In genomic region chr3:57692404-57693191, GRCh38 we compare ENCODE assay signal across 8 cellular contexts. TPM values are rescaled to one million over a fixed set of nuclear protein-coding genes. Genes with fewer than 3 reads are reported as not detected.
DNase-seq lines count a peak whose midpoint lies in the region; ATAC-seq and TF ChIP-seq lines count a peak whose summit lies in the region.

DENND6A (minus strand) TSS chr3:57693077; CDS start chr3:57693018, 59 bp downstream.

- H3K27ac ChIP-seq in BLaER1 (peak within 1 kb of the TSS; percentile 96), coronary artery (peak within 1 kb of the TSS; percentile 99 to 100)

- peaks cover 42% of the 10 kb centered on the region for H3K4me1 ChIP-seq in BLaER1

- H3K4me3 ChIP-seq in BLaER1 (peak within 1 kb of the TSS; percentile 96), coronary artery (peak within 1 kb of the TSS; percentile 99)

- no peaks in the 10 kb centered on the region for H3K9me3 ChIP-seq in BLaER1

- peak within 1 kb of the TSS; percentile 87 for H3K4me3 Mint-ChIP-seq in activated CD4-positive, alpha-beta T cell treated with anti-CD3 and anti-CD28 coated beads, Interleukin-2, amount 10 ng/mL, durations not matched to agents 24 days and 14 days

- H3K4me1 Mint-ChIP-seq in activated CD4-positive, alpha-beta T cell treated with anti-CD3 and anti-CD28 coated beads, Interleukin-2, amount 10 ng/mL, durations not matched to agents 24 days and 14 days: peaks cover 22% of the 10 kb centered on the region

- no peaks in the 10 kb centered on the region for H3K27me3 ChIP-seq in BLaER1

- no peaks in the 10 kb centered on the region for H3K27me3 Mint-ChIP-seq in activated CD4-positive, alpha-beta T cell treated with anti-CD3 and anti-CD28 coated beads, Interleukin-2, amount 10 ng/mL, durations not matched to agents 24 days and 14 days

- H3K9ac ChIP-seq in BLaER1: peak within 1 kb of the TSS; percentile 95

- intact Hi-C loops in activated CD4-positive, alpha-beta T cell treated with anti-CD3 and anti-CD28 coated beads, Interleukin-2, amount 10 ng/mL, durations not matched to agents 24 days and 14 days (cut with micrococcal nuclease): loop anchor here (1.0 to 5.0 kb wide), 6 partner anchors 22 to 1010 kb away; partner anchors contain the start of genes APPL1, ARF4, PDE12 and TASOR

- peak; percentile 73 for ATAC-seq in HG03457 (IDR thresholded peaks at IDR 0.05; ENCODE audit: unreplicated experiment)

- H3K27ac Mint-ChIP-seq in activated CD4-positive, alpha-beta T cell treated with anti-CD3 and anti-CD28 coated beads, Interleukin-2, amount 10 ng/mL, durations not matched to agents 24 days and 14 days: peak within 1 kb of the TSS; percentile 96

- peaks cover 21% of the 10 kb centered on the region; the same call in 1 of the 2 replicates for H3K36me3 ChIP-seq in BLaER1

- DNase-seq in GM19240 (ENCODE audit: insufficient read length, low spot score) (peak; percentile 84), NCI-H526 treated with DMSO at 0.1 percent for 48 hours (lab: John Stamatoyannopoulos, UW) (peak; percentile 53), coronary artery (ENCODE audit: low spot score) (peak; percentile 97), left kidney (ENCODE audit: low read depth, low spot score) (peak; percentile 98)
- peak; percentile 98 for DNase-seq in activated CD4-positive, alpha-beta T cell treated with anti-CD3 and anti-CD28 coated beads, Interleukin-2, amount 10 ng/mL, durations not matched to agents 24 days and 14 days
- DNase-seq in stimulated activated CD4-positive, alpha-beta T cell treated with anti-CD3 and anti-CD28 coated beads, Interleukin-1b, Interleukin-23, amount 100 ng/mL, for 48 hours: peak; percentile 96

- TF ChIP-seq CTCF in coronary artery (IDR thresholded peaks at IDR 0.05): no peak

- H3K4me2 ChIP-seq in BLaER1: peak within 1 kb of the TSS; percentile 84

- H3K36me3 Mint-ChIP-seq in activated CD4-positive, alpha-beta T cell treated with anti-CD3 and anti-CD28 coated beads, Interleukin-2, amount 10 ng/mL, durations not matched to agents 24 days and 14 days (ENCODE audit: low read depth): peaks cover 2% of the 10 kb centered on the region

- no peaks in the 10 kb centered on the region for H3K9me3 Mint-ChIP-seq in activated CD4-positive, alpha-beta T cell treated with anti-CD3 and anti-CD28 coated beads, Interleukin-2, amount 10 ng/mL, durations not matched to agents 24 days and 14 days

- H4K20me1 ChIP-seq in BLaER1: peaks cover 51% of the 10 kb centered on the region

RNA-seq across cellular contexts. Expression of gene DENND6A, which starts in this region (rescaled TPM):
- total RNA-seq in activated CD4-positive, alpha-beta T cell treated with anti-CD3 and anti-CD28 coated beads, Interleukin-2, amount 10 ng/mL, durations not matched to agents 24 days and 14 days: 20.8 and 25.2 TPM in 2 replicates

Comparison
In these comparisons a context has a peak if more than half of its experiments do, and no peak if none do; other contexts are left out.
1. Peak in every context shown above with its lines: DNase-seq, ATAC-seq, H3K4me3 ChIP-seq and H3K27ac ChIP-seq.